23 cellular contexts compared by ENCODE assay signal in the genomic region with DNA sequence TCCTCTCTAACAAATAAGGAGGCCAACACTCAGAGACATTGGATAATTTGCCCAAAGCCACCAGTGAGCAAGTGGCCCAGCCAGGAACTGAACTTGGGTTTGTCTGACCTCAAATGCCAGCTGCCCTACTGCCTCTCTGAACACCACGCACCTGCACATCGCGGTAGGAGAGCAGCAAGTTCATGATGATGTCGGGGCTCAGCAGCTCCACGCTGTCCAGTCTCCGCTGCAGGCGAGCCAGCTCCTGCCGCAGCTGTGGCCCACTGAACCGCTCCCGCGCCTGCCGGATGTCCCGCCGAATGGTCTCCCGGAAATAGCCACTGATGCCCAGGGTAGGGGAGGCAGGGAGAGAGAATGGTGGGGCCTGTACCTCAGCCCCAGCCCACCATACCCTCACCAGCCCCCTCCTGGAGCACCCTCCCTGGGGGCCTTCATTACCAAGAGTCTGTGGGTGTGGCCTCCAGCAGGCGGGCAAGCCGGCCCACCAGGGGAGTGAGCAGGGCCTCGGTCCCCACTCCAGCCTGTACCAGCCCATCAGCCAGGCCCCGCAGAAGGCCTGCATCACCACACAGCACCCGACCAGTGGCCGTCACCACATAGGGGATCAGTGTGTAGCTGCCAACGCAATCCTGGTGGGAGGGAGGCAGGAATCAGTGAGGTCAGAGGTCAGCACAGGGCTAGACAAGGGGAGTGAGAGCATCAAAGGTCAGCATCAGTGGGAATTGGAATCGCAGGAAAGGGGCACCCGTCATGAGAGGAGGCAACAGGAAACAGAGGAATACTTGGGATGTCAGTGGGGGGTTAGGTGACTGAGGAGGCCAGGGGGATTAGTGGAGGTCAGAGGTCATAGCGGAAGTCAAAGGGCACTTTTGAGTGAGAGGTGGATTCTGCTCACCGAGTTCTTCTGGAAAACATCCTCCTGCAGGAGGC. TPM values are rescaled to one million over a fixed set of nuclear protein-coding genes. Genes with fewer than 3 reads are reported as not detected.
DNase-seq lines count a peak whose midpoint lies in the region; ATAC-seq and TF ChIP-seq lines count a peak whose summit lies in the region.
"Had no signal": no experiment of that assay in that cellular context is flagged by ENCODE, and none has a peak within 500 bp of the region (broad histone marks: within the 10 kb centered on the region; RNA-seq: fewer than 3 reads in every experiment).

No MANE protein-coding gene starts in this region.

- TF ChIP-seq CTCF in gastroesophageal sphincter (IDR thresholded peaks at IDR 0.05) (no peak), stomach (IDR thresholded peaks at IDR 0.05) (no peak)

- peak overlapping the region; percentile 95 for H3K9ac ChIP-seq in adipocyte (ENCODE audit: low read length)

- H3K4me1 Mint-ChIP-seq in activated naive CD4-positive, alpha-beta T cell treated with anti-CD3 and anti-CD28 coated beads, Interleukin-2, amount 10 ng/mL, durations not matched to agents 7 days and 5 days: peaks cover 50% of the 10 kb centered on the region
- H3K4me1 Mint-ChIP-seq in activated naive CD4-positive, alpha-beta T cell treated with anti-CD3 and anti-CD28 coated beads for 36 hours (ENCODE audit: low read depth): peaks cover 28% of the 10 kb centered on the region

- peaks cover 28% of the 10 kb centered on the region for H3K27me3 Mint-ChIP-seq in activated naive CD4-positive, alpha-beta T cell treated with anti-CD3 and anti-CD28 coated beads, Interleukin-2, amount 10 ng/mL, durations not matched to agents 7 days and 5 days
- H3K27me3 Mint-ChIP-seq in activated naive CD4-positive, alpha-beta T cell treated with anti-CD3 and anti-CD28 coated beads for 36 hours (ENCODE audit: low read depth): no peaks in the 10 kb centered on the region
- H3K27me3 Mint-ChIP-seq: CD4-positive, alpha-beta memory T cell had no signal

- TF ChIP-seq EP300 in gastroesophageal sphincter (IDR thresholded peaks at IDR 0.05): no peak
- no peak for TF ChIP-seq EP300 in stomach (IDR thresholded peaks at IDR 0.05)

- peaks cover 24% of the 10 kb centered on the region for H3K4me1 ChIP-seq in adipocyte (ENCODE audit: control insufficient read depth, insufficient read depth, low read length)
- H3K4me1 ChIP-seq in gastroesophageal sphincter: peaks cover 9 to 67% (median 19%) of the 10 kb centered on the region in 3 donors
- peaks cover 35 to 60% (median 42%) of the 10 kb centered on the region in 4 donors for H3K4me1 ChIP-seq in stomach

- CTCF ChIA-PET in activated naive CD4-positive, alpha-beta T cell treated with anti-CD3 and anti-CD28 coated beads, Interleukin-2, amount 10 ng/mL, durations not matched to agents 7 days and 5 days (lab: Charles Lee): interaction anchor here (2.9 to 3.8 kb wide), 2 partner anchors 18 to 23 kb away, joined by 9 to 28 read pairs; no protein-coding TSS in a partner anchor
- CTCF ChIA-PET in activated naive CD4-positive, alpha-beta T cell treated with anti-CD3 and anti-CD28 coated beads for 36 hours (lab: Charles Lee): no interaction called here

- H3K27ac ChIP-seq in gastroesophageal sphincter (peak overlapping the region in 3 of 4 donors; percentile 98 to 99 (median 99)), stomach (peak overlapping the region in 3 of 5 donors; percentile 94 to 98 (median 96))
- H3K27ac ChIP-seq: neutrophil had no signal

- no peak for DNase-seq in activated naive CD4-positive, alpha-beta T cell treated with anti-CD3 and anti-CD28 coated beads, Interleukin-2, amount 10 ng/mL, durations not matched to agents 7 days and 5 days
- no peak for DNase-seq in activated naive CD4-positive, alpha-beta T cell treated with anti-CD3 and anti-CD28 coated beads for 36 hours
- DNase-seq in adipocyte (ENCODE audit: low read depth) (no peak), stomach (no peak), NCI-H510A (lab: John Stamatoyannopoulos, UW) (no peak), islet precursor cell (no peak)
- DNase-seq in stimulated activated CD4-positive, alpha-beta T cell treated with anti-CD3 and anti-CD28 coated beads, Interleukin-1b, Interleukin-23, amount 100 ng/mL, for 48 hours: no peak
- DNase-seq: activated CD8-positive, alpha-beta memory T cell treated with anti-CD3 and anti-CD28 coated beads for 24 hours; activated effector memory CD4-positive, alpha-beta T cell treated with anti-CD3 and anti-CD28 coated beads, Interleukin-2, amount 50 U/mL, for 16 hours; CD4-positive, alpha-beta memory T cell; effector memory CD4-positive, alpha-beta T cell; GOT3; NCI-H2081 treated with DMSO at 0.1 percent for 48 hours; NCI-H526 treated with DMSO at 0.1 percent for 48 hours; stimulated activated CD4-positive, alpha-beta T cell treated with anti-CD3 and anti-CD28 coated beads, Interleukin-4, amount 100 ng/mL, for 24 hours; transverse colon had no signal

- no peak overlapping the region for H3K27ac Mint-ChIP-seq in activated naive CD4-positive, alpha-beta T cell treated with anti-CD3 and anti-CD28 coated beads, Interleukin-2, amount 10 ng/mL, durations not matched to agents 7 days and 5 days
- H3K27ac Mint-ChIP-seq in activated naive CD4-positive, alpha-beta T cell treated with anti-CD3 and anti-CD28 coated beads for 36 hours: no peak overlapping the region

- TF ChIP-seq POLR2A in gastroesophageal sphincter (IDR thresholded peaks at IDR 0.05) (no peak), stomach (IDR thresholded peaks at IDR 0.05) (no peak)

- H3K27me3 ChIP-seq in adipocyte (replicated peaks; ENCODE audit: control insufficient read depth, insufficient read depth, low read length) (no peaks in the 10 kb centered on the region), gastroesophageal sphincter (no peaks in the 10 kb centered on the region), stomach (no peaks in the 10 kb centered on the region)
- H3K27me3 ChIP-seq: transverse colon had no signal

- H3K36me3 ChIP-seq in adipocyte (ENCODE audit: control insufficient read depth, insufficient read depth, low read length, severe bottlenecking) (peaks cover 45% of the 10 kb centered on the region), gastroesophageal sphincter (peaks cover 0 to 58% of the 10 kb centered on the region in 2 donors), stomach (peaks cover 30 to 54% (median 51%) of the 10 kb centered on the region in 4 donors)
- H3K36me3 ChIP-seq: neutrophil, transverse colon had no signal

- H3K9me3 ChIP-seq in adipocyte (ENCODE audit: control insufficient read depth, low read length): no peaks in the 10 kb centered on the region
- no peaks in the 10 kb centered on the region for H3K9me3 ChIP-seq in gastroesophageal sphincter
- H3K9me3 ChIP-seq in stomach: no peaks in the 10 kb centered on the region
- H3K9me3 ChIP-seq: left lung, neutrophil, transverse colon had no signal

- H3K4me3 Mint-ChIP-seq in activated naive CD4-positive, alpha-beta T cell treated with anti-CD3 and anti-CD28 coated beads, Interleukin-2, amount 10 ng/mL, durations not matched to agents 7 days and 5 days: peak overlapping the region; percentile 6
- no peak overlapping the region for H3K4me3 Mint-ChIP-seq in activated naive CD4-positive, alpha-beta T cell treated with anti-CD3 and anti-CD28 coated beads for 36 hours

- WGBS in gastroesophageal sphincter (ENCODE audit: low coverage in 1 of 2), 2 donors: 78% methylated on average over 8 of the region's 26 CpGs; no CpG with 5 or more reads in 1 of the 2 donors
- 89 to 95% (median 93%) methylated on average over 17 to 26 of the region's 26 CpGs for WGBS in stomach, 5 donors

- peak overlapping the region; percentile 93 for H3K4me3 ChIP-seq in adipocyte (ENCODE audit: low read length)
- H3K4me3 ChIP-seq in gastroesophageal sphincter: peak overlapping the region in 1 of 2 donors; percentile 91
- H3K4me3 ChIP-seq in stomach: peak overlapping the region in 1 of 4 donors; percentile 56

- no peaks in the 10 kb centered on the region for H3K36me3 Mint-ChIP-seq in activated naive CD4-positive, alpha-beta T cell treated with anti-CD3 and anti-CD28 coated beads, Interleukin-2, amount 10 ng/mL, durations not matched to agents 7 days and 5 days
- no peaks in the 10 kb centered on the region for H3K36me3 Mint-ChIP-seq in activated naive CD4-positive, alpha-beta T cell treated with anti-CD3 and anti-CD28 coated beads for 36 hours (ENCODE audit: low read depth)

- intact Hi-C loops in activated naive CD4-positive, alpha-beta T cell treated with anti-CD3 and anti-CD28 coated beads for 36 hours (cut with micrococcal nuclease): no loop called here
- intact Hi-C loops in stomach (cut with DNase I; ENCODE audit: low total_unique reads): no loop called here

- H3K9me3 Mint-ChIP-seq in activated naive CD4-positive, alpha-beta T cell treated with anti-CD3 and anti-CD28 coated beads, Interleukin-2, amount 10 ng/mL, durations not matched to agents 7 days and 5 days: no peaks in the 10 kb centered on the region
- no peaks in the 10 kb centered on the region for H3K9me3 Mint-ChIP-seq in activated naive CD4-positive, alpha-beta T cell treated with anti-CD3 and anti-CD28 coated beads for 36 hours

- no peak for ATAC-seq in gastroesophageal sphincter
- ATAC-seq: left lung had no signal

RNA-seq across cellular contexts. Expression of a gene that starts 2.7 kb away (rescaled TPM):
- 1 to 10 TPM; 5.2 to 5.3 TPM for total RNA-seq in activated naive CD4-positive, alpha-beta T cell treated with anti-CD3 and anti-CD28 coated beads for 36 hours
- total RNA-seq in gastroesophageal sphincter (10 to 100 TPM; 31.1 to 64.3 (median 54.3) TPM), stomach (10 to 100 TPM; 11.6 to 38.5 (median 25.8) TPM)
- 100 to 1,000 TPM in 1 of 3 donors, 10 to 100 TPM in 2; 43.4 to 110 (median 48.0) TPM for polyA plus RNA-seq in stomach

RNA-seq across cellular contexts. Expression of a gene that starts 10.6 kb away (rescaled TPM):
- not detected for total RNA-seq in activated naive CD4-positive, alpha-beta T cell treated with anti-CD3 and anti-CD28 coated beads for 36 hours
- total RNA-seq in gastroesophageal sphincter: 10 to 100 TPM in 1 of 4 donors, 1 to 10 TPM in 3; 4.6 to 11.5 (median 6.3) TPM
- total RNA-seq in stomach: 10 to 100 TPM in 1 of 5 donors, 1 to 10 TPM in 1, under 1 TPM in 1, not detected in 2; 0.55 to 15.2 (median 2.8) TPM
- polyA plus RNA-seq in stomach: 10 to 100 TPM in 1 of 3 donors, 1 to 10 TPM in 2; 4.1 to 10.8 (median 5.0) TPM
- total RNA-seq: A172; CD4-positive, alpha-beta memory T cell; fibroblast of villous mesenchyme; RPMI7951 had no signal
- polyA plus RNA-seq: CD4-positive, alpha-beta memory T cell had no signal

RNA-seq across cellular contexts. Expression of a gene that starts 19.1 kb away (rescaled TPM):
- not detected for total RNA-seq in activated naive CD4-positive, alpha-beta T cell treated with anti-CD3 and anti-CD28 coated beads for 36 hours
- total RNA-seq in gastroesophageal sphincter: not detected
- total RNA-seq in stomach: not detected
- polyA plus RNA-seq in stomach: 1 to 10 TPM in 2 of 3 donors, not detected in 1; 1.5 to 8.7 TPM
- total RNA-seq: A172; CD4-positive, alpha-beta memory T cell; fibroblast of villous mesenchyme; RPMI7951; transverse colon had no signal

RNA-seq across cellular contexts. Expression of a gene that starts 22.2 kb away (rescaled TPM):
- total RNA-seq in activated naive CD4-positive, alpha-beta T cell treated with anti-CD3 and anti-CD28 coated beads for 36 hours: 10 to 100 TPM; 28.5 to 29.2 TPM
- total RNA-seq in gastroesophageal sphincter (1 to 10 TPM in 2 of 4 donors, under 1 TPM in 2; 0.81 to 4.8 (median 2.7) TPM), stomach (10 to 100 TPM; 15.6 to 65.1 (median 23.2) TPM)
- 100 to 1,000 TPM in 2 of 3 donors, 10 to 100 TPM in 1; 78.5 to 222 (median 137) TPM for polyA plus RNA-seq in stomach

RNA-seq across cellular contexts. Expression of a gene that starts 28.4 kb away (rescaled TPM):
- total RNA-seq in activated naive CD4-positive, alpha-beta T cell treated with anti-CD3 and anti-CD28 coated beads for 36 hours: under 1 TPM; 0.64 to 0.74 TPM
- total RNA-seq in gastroesophageal sphincter: under 1 TPM in 1 of 4 donors, not detected in 3; 0.67 TPM
- under 1 TPM in 2 of 5 donors, not detected in 3; 0.18 to 0.43 TPM for total RNA-seq in stomach
- polyA plus RNA-seq in stomach: under 1 TPM in 2 of 3 donors, not detected in 1; 0.25 to 0.30 TPM
- total RNA-seq: bronchial epithelial cell; CD4-positive, alpha-beta memory T cell; transverse colon had no signal
- polyA plus RNA-seq: CD4-positive, alpha-beta memory T cell had no signal
